Comparison of ENCODE assay signal across 26 cellular contexts in the genomic region with DNA sequence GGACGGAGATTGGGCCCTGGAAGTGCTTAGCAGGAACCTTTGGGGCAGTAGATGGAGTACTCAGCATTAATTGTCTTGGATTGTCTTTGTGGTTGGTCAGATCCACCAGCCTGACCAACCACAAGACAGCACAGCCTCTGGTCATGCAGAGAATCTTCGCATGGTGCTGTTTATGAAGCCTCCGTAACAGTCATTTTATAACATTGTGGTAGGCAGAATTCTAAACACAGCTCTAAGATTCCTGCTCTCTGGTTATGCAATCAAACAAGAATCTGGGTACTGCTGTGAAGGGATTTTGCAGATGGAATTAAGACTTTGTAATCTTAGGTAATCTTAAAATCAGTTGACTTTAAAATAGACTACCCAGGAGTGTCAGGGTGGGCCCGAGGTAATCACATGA.
DNase-seq lines count a peak whose midpoint lies in the region; ATAC-seq and TF ChIP-seq lines count a peak whose summit lies in the region.
"Had no signal": no experiment of that assay in that cellular context is flagged by ENCODE, and none has a peak within 500 bp of the region (broad histone marks: within the 10 kb centered on the region; RNA-seq: fewer than 3 reads in every experiment).

No MANE protein-coding gene starts in this region.

- TF ChIP-seq POLR2A in heart left ventricle (IDR thresholded peaks at IDR 0.05), result no peak

- no peak overlapping the region for H2BK15ac ChIP-seq in mesenchymal stem cell (ENCODE audit: low read depth, poor library complexity, severe bottlenecking)

- no peak overlapping the region for H3K4ac ChIP-seq in mesenchymal stem cell (ENCODE audit: low read depth in 1 of 2, low read length in 2 of 2)

- H3K27ac ChIP-seq in mesenchymal stem cell (ENCODE audit: low read length, poor library complexity, severe bottlenecking) (peak overlapping the region; percentile 79), heart left ventricle (no peak overlapping the region), lower lobe of right lung (no peak overlapping the region)
- H3K27ac ChIP-seq: cardiac muscle cell, esophagus squamous epithelium, testis had no signal

- H2AFZ ChIP-seq in mesenchymal stem cell (ENCODE audit: low read depth, low read length), result no peak overlapping the region

- no peak overlapping the region for H4K91ac ChIP-seq in mesenchymal stem cell (ENCODE audit: low read length)

- H3K27ac Mint-ChIP-seq in HFFc6, result peak overlapping the region; percentile 81; the same call in 1 of the 2 replicates
- H3K27ac Mint-ChIP-seq: activated CD4-positive, alpha-beta memory T cell treated with anti-CD3 and anti-CD28 coated beads for 36 hours; B cell had no signal

- in situ Hi-C loops in astrocyte of the spinal cord (cut with HindIII; ENCODE audit: low sequenced_read_pairs), result no loop called here

- no peaks in the 10 kb centered on the region for H3K27me3 Mint-ChIP-seq in HFFc6 (ENCODE audit: insufficient read depth)
- H3K27me3 Mint-ChIP-seq: activated CD4-positive, alpha-beta memory T cell treated with anti-CD3 and anti-CD28 coated beads for 36 hours; B cell had no signal

- H3K23ac ChIP-seq in mesenchymal stem cell (ENCODE audit: low read length in 2 of 2), result no peak overlapping the region

- H3K4me1 ChIP-seq in mesenchymal stem cell (ENCODE audit: control insufficient read depth, insufficient read depth, low read depth, low read length), result peaks cover 5% of the 10 kb centered on the region
- no peaks in the 10 kb centered on the region for H3K4me1 ChIP-seq in heart left ventricle
- no peaks in the 10 kb centered on the region for H3K4me1 ChIP-seq in lower lobe of right lung
- H3K4me1 ChIP-seq: esophagus squamous epithelium, testis had no signal

- no peak overlapping the region for H3K9ac ChIP-seq in mesenchymal stem cell (ENCODE audit: low read length)

- H3K27me3 ChIP-seq in mesenchymal stem cell (ENCODE audit: control insufficient read depth in 1 of 2, insufficient read depth in 1 of 2, low read length in 2 of 2), result no peaks in the 10 kb centered on the region
- H3K27me3 ChIP-seq in heart left ventricle, result no peaks in the 10 kb centered on the region
- H3K27me3 ChIP-seq in lower lobe of right lung (ENCODE audit: low read depth), result no peaks in the 10 kb centered on the region
- H3K27me3 ChIP-seq: cardiac muscle cell, esophagus squamous epithelium, testis had no signal

- no peaks in the 10 kb centered on the region for H3K36me3 ChIP-seq in mesenchymal stem cell (ENCODE audit: control insufficient read depth in 1 of 2, insufficient read depth in 2 of 2, low read depth in 1 of 2, low read length in 2 of 2)
- no peaks in the 10 kb centered on the region for H3K36me3 ChIP-seq in heart left ventricle
- H3K36me3 ChIP-seq in lower lobe of right lung, result no peaks in the 10 kb centered on the region
- H3K36me3 ChIP-seq: cardiac muscle cell, esophagus squamous epithelium had no signal

- no peak overlapping the region for H2BK12ac ChIP-seq in mesenchymal stem cell (ENCODE audit: low read length in 2 of 2)

- no peaks in the 10 kb centered on the region for H3K36me3 Mint-ChIP-seq in HFFc6 (ENCODE audit: low read depth)
- H3K36me3 Mint-ChIP-seq: activated CD4-positive, alpha-beta memory T cell treated with anti-CD3 and anti-CD28 coated beads for 36 hours had no signal

- no peak for ATAC-seq in heart left ventricle
- ATAC-seq in GM18519 (IDR thresholded peaks at IDR 0.05; ENCODE audit: low FRiP score, unreplicated experiment), result no peak
- ATAC-seq in lower lobe of right lung, result no peak
- ATAC-seq: K562; stimulated activated naive CD8-positive, alpha-beta T cell treated with anti-CD3 and anti-CD28 coated beads, Interleukin-15, Interleukin-2, amounts not matched to agents 100 U/mL and 50 U/mL, for 24 hours had no signal

- H3K4me3 Mint-ChIP-seq in HFFc6, result no peak overlapping the region
- H3K4me3 Mint-ChIP-seq: activated CD4-positive, alpha-beta memory T cell treated with anti-CD3 and anti-CD28 coated beads for 36 hours; B cell had no signal

- peaks cover 3% of the 10 kb centered on the region for H3K9me3 Mint-ChIP-seq in HFFc6
- H3K9me3 Mint-ChIP-seq: activated CD4-positive, alpha-beta memory T cell treated with anti-CD3 and anti-CD28 coated beads for 36 hours had no signal

- H3K18ac ChIP-seq in mesenchymal stem cell (ENCODE audit: low read depth in 1 of 2, low read length in 2 of 2), result no peak overlapping the region

- no peak overlapping the region for H3K4me2 ChIP-seq in mesenchymal stem cell (ENCODE audit: low read length, poor library complexity, severe bottlenecking)

- no peak for TF ChIP-seq CTCF in HFFc6 (IDR thresholded peaks at IDR 0.05)
- TF ChIP-seq CTCF in astrocyte of the spinal cord (IDR thresholded peaks at IDR 0.05; ENCODE audit: low read depth, low read length), result no peak
- no peak for TF ChIP-seq CTCF in heart left ventricle (IDR thresholded peaks at IDR 0.05)
- no peak for TF ChIP-seq CTCF in lower lobe of right lung (IDR thresholded peaks at IDR 0.05)

- DNase-seq in AG08395 (ENCODE audit: low spot score), result peak; percentile 17
- peak; percentile 84 for DNase-seq in HFFc6
- DNase-seq in astrocyte of the spinal cord (ENCODE audit: low read depth, low spot score), result peak; percentile 37
- DNase-seq in mesenchymal stem cell, result peak; percentile 69
- DNase-seq in heart left ventricle, result no peak
- no peak for DNase-seq in lower lobe of right lung
- DNase-seq in globus pallidus (ENCODE audit: low spot score), result no peak
- DNase-seq: activated CD4-positive, alpha-beta memory T cell treated with anti-CD3 and anti-CD28 coated beads for 36 hours; activated CD4-positive, CD25-positive, alpha-beta regulatory T cell treated with anti-CD3 and anti-CD28 coated beads, Interleukin-2, amount 50 U/mL, for 72 hours; activated CD8-positive, alpha-beta memory T cell treated with anti-CD3 and anti-CD28 coated beads, Interleukin-2, amount 50 U/mL, for 4 hours; activated naive CD4-positive, alpha-beta T cell treated with anti-CD3 and anti-CD28 coated beads, Interleukin-2, amount 50 U/mL, for 16 hours; amygdala; DMS153; esophagus squamous epithelium; H7; NCI-H1417; NCI-H2081; NCI-H345; stimulated activated naive CD8-positive, alpha-beta T cell treated with anti-CD3 and anti-CD28 coated beads, Interleukin-15, Interleukin-2, amounts not matched to agents 100 U/mL and 50 U/mL, for 24 hours; T-helper 1 cell; testis had no signal

- peak overlapping the region; percentile 3 for H2BK5ac ChIP-seq in mesenchymal stem cell (ENCODE audit: low read depth, low read length, poor library complexity, severe bottlenecking)

- H3K4me3 ChIP-seq in astrocyte of the spinal cord (ENCODE audit: low read depth, low read length), result no peak overlapping the region
- H3K4me3 ChIP-seq in mesenchymal stem cell (ENCODE audit: insufficient read depth in 1 of 2, low read depth in 1 of 2, low read length in 2 of 2), result no peak overlapping the region
- no peak overlapping the region for H3K4me3 ChIP-seq in heart left ventricle
- no peak overlapping the region for H3K4me3 ChIP-seq in lower lobe of right lung
- H3K4me3 ChIP-seq: cardiac muscle cell, esophagus squamous epithelium, K562, lung, testis had no signal

- WGBS in mesenchymal stem cell, result 57% methylated on average over 3 of the region's 4 CpGs
- 87 to 97% (median 91%) methylated on average over 4 of the region's 4 CpGs for WGBS in heart left ventricle, 4 donors

- H3K79me1 ChIP-seq in mesenchymal stem cell (replicated peaks; ENCODE audit: low read length, poor library complexity, severe bottlenecking), result no peaks in the 10 kb centered on the region

- no peak overlapping the region for H2AK5ac ChIP-seq in mesenchymal stem cell (ENCODE audit: low read length, severe bottlenecking)

- peaks cover 27% of the 10 kb centered on the region; the same call in 1 of the 2 replicates for H3K4me1 Mint-ChIP-seq in HFFc6 (ENCODE audit: low read depth)
- H3K4me1 Mint-ChIP-seq: B cell had no signal

- H3K14ac ChIP-seq in mesenchymal stem cell (ENCODE audit: low read length in 2 of 2), result no peak overlapping the region

- H2BK120ac ChIP-seq in mesenchymal stem cell (ENCODE audit: low read depth, low read length), result no peak overlapping the region

- no peak overlapping the region for H4K8ac ChIP-seq in mesenchymal stem cell (ENCODE audit: low read length)

- intact Hi-C loops in heart left ventricle (cut with DNase I) (no loop called here), lower lobe of right lung (cut with DNase I) (no loop called here)

- H3K9me3 ChIP-seq in mesenchymal stem cell (ENCODE audit: control insufficient read depth, low read length) (no peaks in the 10 kb centered on the region), heart left ventricle (no peaks in the 10 kb centered on the region), lower lobe of right lung (no peaks in the 10 kb centered on the region)
- H3K9me3 ChIP-seq: esophagus squamous epithelium, testis had no signal

Comparison
In these comparisons a context has a peak if more than half of its experiments do, and no peak if none do; other contexts are left out.
1. DNase-seq: peak in AG08395 (single experiment), HFFc6 (single experiment), astrocyte of the spinal cord (single experiment) and mesenchymal stem cell (single experiment); none in heart left ventricle (0 of 5), lower lobe of right lung (single experiment) and globus pallidus (single experiment).